Comparison of ENCODE assay signal across 1 cellular context in genomic region chr15:96076350-96076749, GRCh38.
TF ChIP-seq lines count a peak whose summit lies in the region.

No MANE protein-coding gene starts in this region.

TF ChIP-seq in K562, 482 proteins besides CTCF, POLR2A, EP300 and RAD21 (continued from another document):
- TF ChIP-seq ZBTB1 (CRISPR knock-in tag; IDR thresholded peaks at IDR 0.05; ENCODE audit: borderline replicate concordance, low read depth) (no peak), ZBTB26 (CRISPR knock-in tag; IDR thresholded peaks at IDR 0.05) (no peak), HBP1 (CRISPR knock-in tag; IDR thresholded peaks at IDR 0.05) (no peak), PML (IDR thresholded peaks at IDR 0.05; ENCODE audit: low read length) (no peak), MYC (IDR thresholded peaks at IDR 0.05; ENCODE audit: low read depth, low read length) (no peak), MYC (CRISPR knock-in tag; IDR thresholded peaks at IDR 0.05; ENCODE audit: borderline replicate concordance, low read depth) (no peak), ZNF561 (CRISPR knock-in tag; conservative IDR thresholded peaks at IDR 0.05) (no peak)
